1 cellular context compared by ENCODE assay signal in the genomic region with DNA sequence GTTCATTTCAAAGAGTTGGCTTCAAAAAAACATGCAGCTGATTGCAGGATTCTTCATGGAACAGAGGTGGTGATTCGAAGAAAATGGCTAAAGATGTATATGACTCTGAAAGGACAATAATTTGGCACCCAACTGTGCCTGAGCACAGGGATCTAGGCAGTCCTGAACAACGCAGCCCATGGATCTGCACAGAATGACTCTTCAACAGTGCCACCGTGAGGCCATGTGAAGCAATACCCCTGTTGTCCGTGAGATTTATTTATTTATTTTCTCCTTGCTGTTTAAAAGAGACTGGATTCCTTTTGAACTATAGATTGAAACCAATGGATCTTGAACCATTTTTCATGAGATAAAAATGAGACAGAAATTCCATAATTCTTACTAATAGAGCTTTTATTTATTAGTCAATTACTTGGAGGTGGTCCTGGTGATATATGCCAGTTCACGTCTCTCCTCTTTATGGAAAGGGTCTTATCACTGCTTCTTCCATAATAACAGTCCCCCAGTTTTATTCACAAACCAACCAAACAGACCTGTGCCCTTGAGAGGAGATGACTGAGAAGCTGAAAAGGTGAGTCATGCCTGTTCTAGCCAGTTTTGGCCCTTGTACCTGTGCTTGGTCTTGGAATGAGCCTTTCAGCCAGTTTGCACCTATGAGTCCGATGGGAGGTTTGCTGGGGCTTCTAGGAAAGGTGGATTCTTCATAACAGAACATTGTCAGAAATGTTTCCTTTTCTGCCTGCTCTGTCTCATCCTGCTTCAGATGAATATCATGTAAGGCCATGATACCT.
TF ChIP-seq lines count a peak whose summit lies in the region.

No MANE protein-coding gene starts in this region.

TF ChIP-seq in H1, 55 proteins besides CTCF, POLR2A, EP300 and RAD21 (continued from another document):
- no peak for TF ChIP-seq TCF12 (IDR thresholded peaks at IDR 0.05; ENCODE audit: low read depth, low read length)
- TF ChIP-seq TBP (IDR thresholded peaks at IDR 0.05; ENCODE audit: low read depth, low read length) = no peak
- no peak for TF ChIP-seq CHD1 (IDR thresholded peaks at IDR 0.05; ENCODE audit: low read depth, low read length)
